ENCODE assay signal across 1 cellular context in the genomic region with DNA sequence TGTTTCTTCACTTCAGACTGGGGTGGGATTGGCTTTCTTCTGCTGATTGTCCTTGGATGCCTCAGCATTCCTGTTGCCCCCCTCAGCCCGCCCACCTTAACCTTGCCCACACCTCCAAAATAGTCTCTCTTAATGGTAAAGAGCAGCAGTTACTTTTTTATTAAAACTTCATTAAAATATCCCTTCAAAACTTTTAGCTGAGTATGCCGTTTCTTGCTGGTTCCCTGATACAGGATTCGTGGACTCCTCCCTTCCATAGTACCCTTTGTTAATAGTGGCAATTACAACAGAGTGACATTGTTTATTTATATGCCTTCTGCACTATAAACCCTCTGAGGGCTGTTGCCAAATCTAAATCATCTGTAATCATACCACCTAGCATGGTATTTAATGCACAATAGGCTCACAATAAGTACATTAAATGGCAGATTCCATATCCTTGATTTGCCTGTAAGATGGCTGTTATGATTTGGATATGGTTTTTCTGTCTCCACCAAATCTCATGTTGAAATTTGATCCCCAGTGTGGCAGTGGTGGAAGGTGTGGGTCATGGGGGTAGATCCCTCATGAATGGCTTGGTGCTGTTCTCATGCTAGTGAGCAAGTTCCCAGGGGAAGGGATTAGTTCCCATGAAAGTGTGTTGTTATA.
TF ChIP-seq lines count a peak whose summit lies in the region.

No MANE protein-coding gene starts in this region.

TF ChIP-seq in K562, 482 proteins besides CTCF, POLR2A, EP300 and RAD21 (continued from another document):
- no peak for TF ChIP-seq REST (CRISPR knock-in tag; IDR thresholded peaks at IDR 0.05; ENCODE audit: low read depth)
- TF ChIP-seq MAFG (tag; conservative IDR thresholded peaks at IDR 0.05), result peak; percentile 66
- TF ChIP-seq ZNF316 (IDR thresholded peaks at IDR 0.05), result peak; percentile 84
- TF ChIP-seq C11orf30 (IDR thresholded peaks at IDR 0.05; ENCODE audit: low read depth), result peak; percentile 76; the same call in 1 of the 2 replicates
- TF ChIP-seq GATAD2A (IDR thresholded peaks at IDR 0.05), result no peak
- TF ChIP-seq, protein P1, sequence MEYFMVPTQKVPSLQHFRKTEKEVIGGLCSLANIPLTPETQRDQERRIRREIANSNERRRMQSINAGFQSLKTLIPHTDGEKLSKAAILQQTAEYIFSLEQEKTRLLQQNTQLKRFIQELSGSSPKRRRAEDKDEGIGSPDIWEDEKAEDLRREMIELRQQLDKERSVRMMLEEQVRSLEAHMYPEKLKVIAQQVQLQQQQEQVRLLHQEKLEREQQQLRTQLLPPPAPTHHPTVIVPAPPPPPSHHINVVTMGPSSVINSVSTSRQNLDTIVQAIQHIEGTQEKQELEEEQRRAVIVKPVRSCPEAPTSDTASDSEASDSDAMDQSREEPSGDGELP (CRISPR knock-in tag; IDR thresholded peaks at IDR 0.05; ENCODE audit: borderline replicate concordance), result no peak
- TF ChIP-seq CBFA2T2 (conservative IDR thresholded peaks at IDR 0.05), result no peak
- no peak for TF ChIP-seq KLF13 (tag; IDR thresholded peaks at IDR 0.05; ENCODE audit: borderline replicate concordance, low read depth)
